8 cellular contexts compared by ENCODE assay signal in the genomic region with DNA sequence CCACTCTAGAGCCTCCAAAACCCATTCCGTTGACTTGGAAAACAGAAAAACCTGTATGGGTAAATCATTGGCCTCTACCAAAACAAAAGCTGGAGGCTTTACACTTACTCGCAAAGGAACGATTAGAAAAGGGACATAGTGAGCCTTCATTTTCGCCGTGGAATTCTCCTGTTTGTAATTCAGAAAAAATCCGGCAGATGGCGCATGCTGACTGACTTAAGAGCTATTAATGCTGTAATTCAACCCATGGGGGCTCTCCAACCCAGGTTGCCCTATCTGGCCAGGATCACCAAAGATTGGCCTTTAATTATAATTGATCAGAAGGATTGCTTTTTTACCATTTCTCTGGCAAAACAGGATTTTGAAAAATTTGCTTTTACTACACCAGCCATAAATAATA.
DNase-seq lines count a peak whose midpoint lies in the region; ATAC-seq, FAIRE-seq and TF ChIP-seq lines count a peak whose summit lies in the region.

No MANE protein-coding gene starts in this region.

- no peak overlapping the region for H3K27ac Mint-ChIP-seq in CD14-positive monocyte

- no peaks in the 10 kb centered on the region for H3K9me2 ChIP-seq in HCT116 (ENCODE audit: insufficient read depth)

- peak; percentile 87 for TF ChIP-seq CTCF in CD14-positive monocyte (IDR thresholded peaks at IDR 0.05)
- TF ChIP-seq CTCF in HCT116 (IDR thresholded peaks at IDR 0.05 in 2 of 3, conservative IDR thresholded peaks at IDR 0.05 in 1 of 3; ENCODE audit: borderline replicate concordance in 1 of 3, insufficient read depth in 1 of 3, low read depth in 2 of 3, low read length in 2 of 3): peak; percentile 27 to 57 (median 43); a peak in 4 of 6 replicates
- TF ChIP-seq CTCF in keratinocyte (optimal IDR thresholded peaks at IDR 0.05 in 1 of 3, IDR thresholded peaks at IDR 0.05 in 1 of 3, conservative IDR thresholded peaks at IDR 0.05 in 1 of 3; ENCODE audit: extremely low read depth in 1 of 3, insufficient read depth in 2 of 3, low read length in 3 of 3): peak; percentile 34 to 49 (median 44)

- H3K9me1 ChIP-seq in keratinocyte (ENCODE audit: control insufficient read depth, extremely low read depth, insufficient read depth, low read length): no peaks in the 10 kb centered on the region

- intact Hi-C loops in CD14-positive monocyte (cut with micrococcal nuclease): loop anchor here in 1 of 2 donors (10.0 kb wide), 1 partner anchor 230 kb away; no protein-coding TSS in a partner anchor
- intact Hi-C loops in HCT116 (cut with micrococcal nuclease): no loop called here

- POLR2A ChIA-PET in HCT116 (lab: Charles Lee): no interaction called here

- FAIRE-seq in keratinocyte (lab: Jason Lieb, UNC): no peak

- H3K4me2 ChIP-seq in HCT116 (ENCODE audit: low read length) (no peak overlapping the region), keratinocyte (ENCODE audit: control insufficient read depth, extremely low read depth, insufficient read depth, low read depth, low read length) (no peak overlapping the region)

- H3K27ac ChIP-seq in HCT116 (ENCODE audit: low read depth, low read length) (no peak overlapping the region), keratinocyte (ENCODE audit: control insufficient read depth, insufficient read depth, low read length) (no peak overlapping the region)

- H3K79me2 ChIP-seq in HCT116 (ENCODE audit: insufficient read depth, low read length) (no peaks in the 10 kb centered on the region), keratinocyte (ENCODE audit: control insufficient read depth, insufficient read depth, low read length) (no peaks in the 10 kb centered on the region)

- H2AFZ ChIP-seq in HCT116 (ENCODE audit: low read depth, low read length, poor library complexity, severe bottlenecking) (no peak overlapping the region), keratinocyte (ENCODE audit: control insufficient read depth, low read length) (no peak overlapping the region)

- no peak overlapping the region for H3K4me3 Mint-ChIP-seq in CD14-positive monocyte

- H4K20me1 ChIP-seq in HCT116 (ENCODE audit: insufficient read depth) (no peaks in the 10 kb centered on the region), keratinocyte (ENCODE audit: control insufficient read depth, extremely low read depth, insufficient read depth, low read length) (no peaks in the 10 kb centered on the region)

- H3K27me3 ChIP-seq in HCT116 (ENCODE audit: insufficient read depth, low read length) (no peaks in the 10 kb centered on the region), adipocyte (replicated peaks; ENCODE audit: control insufficient read depth, insufficient read depth, low read length) (no peaks in the 10 kb centered on the region), keratinocyte (ENCODE audit: control insufficient read depth, extremely low read depth, insufficient read depth, low read length) (no peaks in the 10 kb centered on the region)

- TF ChIP-seq POLR2A in HCT116 (IDR thresholded peaks at IDR 0.05; ENCODE audit: borderline replicate concordance, extremely low read depth, insufficient read depth, insufficient read length): no peak

- peak; percentile 56 for TF ChIP-seq RAD21 in HCT116 (IDR thresholded peaks at IDR 0.05; ENCODE audit: low read depth)

- CTCF ChIA-PET in HCT116 (lab: Charles Lee): no interaction called here

- ATAC-seq in HCT116 (no peak), GM19467 (IDR thresholded peaks at IDR 0.05; ENCODE audit: unreplicated experiment) (no peak), HG02970 (IDR thresholded peaks at IDR 0.05; ENCODE audit: low FRiP score, unreplicated experiment) (no peak)

- peaks cover 0 to 4% of the 10 kb centered on the region in 2 donors for H3K36me3 Mint-ChIP-seq in CD14-positive monocyte

- peaks cover 0 to 2% (median 1%) of the 10 kb centered on the region in 3 donors for H3K27me3 Mint-ChIP-seq in CD14-positive monocyte (ENCODE audit: low read depth in 3 of 3)

- DNase-seq in CD14-positive monocyte (ENCODE audit: low spot score) (no peak), HCT116 (ENCODE audit: low read depth, low spot score) (peak; percentile 12), SK-MEL-5 (ENCODE audit: low read depth, low spot score) (peak; percentile 60), adipocyte (ENCODE audit: low read depth) (peak; percentile 50), keratinocyte (ENCODE audit: low read depth, low spot score) (no peak)
- DNase-seq in stimulated activated CD8-positive, alpha-beta memory T cell treated with anti-CD3 and anti-CD28 coated beads, Interleukin-12 subunit alpha, Interleukin-12 subunit beta, amount 100 ng/mL, for 1 hour (ENCODE audit: low read depth): peak; percentile 29

- BruUV-seq in HCT116 (replicated peaks; lab: Mats Ljungman, UMichigan): no TSS peak

- H3K4me1 ChIP-seq in HCT116 (ENCODE audit: control insufficient read depth in 1 of 2, insufficient read depth in 2 of 2, low read length in 2 of 2) (no peaks in the 10 kb centered on the region), adipocyte (ENCODE audit: control insufficient read depth, insufficient read depth, low read length) (no peaks in the 10 kb centered on the region), keratinocyte (ENCODE audit: control insufficient read depth, extremely low read depth, insufficient read depth, low read length) (no peaks in the 10 kb centered on the region)

- dilution Hi-C loops in keratinocyte (cut with MboI; ENCODE audit: extremely low pct_ligation_motif_present, low sequenced_read_pairs): no loop called here

- H3K36me3 ChIP-seq in HCT116 (ENCODE audit: control insufficient read depth in 1 of 2, insufficient read depth in 2 of 2, low read length in 2 of 2) (no peaks in the 10 kb centered on the region), adipocyte (ENCODE audit: control insufficient read depth, insufficient read depth, low read length, severe bottlenecking) (no peaks in the 10 kb centered on the region), keratinocyte (ENCODE audit: control insufficient read depth in 2 of 2, extremely low read depth in 1 of 2, insufficient read depth in 2 of 2, low read length in 2 of 2) (no peaks in the 10 kb centered on the region)

- H3K9me3 Mint-ChIP-seq in CD14-positive monocyte: peaks cover 19 to 42% (median 32%) of the 10 kb centered on the region in 7 donors

- RAD21 ChIA-PET in HCT116 (lab: Charles Lee; ENCODE audit: low non-redundant PET in 1 of 2, low total read pairs in 2 of 2, uncharacterized antibody in 2 of 2, unreplicated experiment in 2 of 2): no interaction called here

- no peak overlapping the region for H3K4me3 ChIP-seq in HCT116 (replicated peaks in 1 of 2; ENCODE audit: low read depth in 1 of 2, low read length in 2 of 2)
- no peak overlapping the region for H3K4me3 ChIP-seq in adipocyte (ENCODE audit: low read length)
- no peak overlapping the region for H3K4me3 ChIP-seq in keratinocyte (ENCODE audit: control insufficient read depth in 2 of 3, extremely low read depth in 1 of 3, insufficient read depth in 2 of 3, low read depth in 1 of 3, low read length in 3 of 3)

- H3K9me3 ChIP-seq in HCT116 (ENCODE audit: control insufficient read depth in 1 of 2, insufficient read depth in 1 of 2, low read depth in 1 of 2, low read length in 2 of 2): peaks cover 3 to 9% of the 10 kb centered on the region in 2 experiments; a peak in 2 of 4 replicates
- peaks cover 85% of the 10 kb centered on the region for H3K9me3 ChIP-seq in adipocyte (ENCODE audit: control insufficient read depth, low read length)
- peaks cover 5% of the 10 kb centered on the region for H3K9me3 ChIP-seq in keratinocyte (ENCODE audit: control insufficient read depth, low read depth, low read length)

- peaks cover 12% of the 10 kb centered on the region for H3K4me1 Mint-ChIP-seq in CD14-positive monocyte

- in situ Hi-C loops in SK-MEL-5 (cut with HindIII; ENCODE audit: low pct_unique_long_range_greater_than_20kb, low sequenced_read_pairs): no loop called here

- no peak overlapping the region for H3K9ac ChIP-seq in HCT116 (ENCODE audit: low read length)
- no peak overlapping the region for H3K9ac ChIP-seq in adipocyte (ENCODE audit: low read length)
- no peak overlapping the region for H3K9ac ChIP-seq in keratinocyte (ENCODE audit: control insufficient read depth, extremely low read depth, insufficient read depth, low read length)

TF ChIP-seq in HCT116, 20 proteins besides CTCF, POLR2A, EP300 and RAD21:
- TF ChIP-seq SP1 (IDR thresholded peaks at IDR 0.05; ENCODE audit: low read depth) (no peak), EGR1 (IDR thresholded peaks at IDR 0.05; ENCODE audit: low read depth) (no peak), ELF1 (IDR thresholded peaks at IDR 0.05; ENCODE audit: borderline replicate concordance, low read depth) (no peak), ZNF274 (IDR thresholded peaks at IDR 0.05; ENCODE audit: low read depth, low read length) (no peak)
- TF ChIP-seq, protein P1, sequence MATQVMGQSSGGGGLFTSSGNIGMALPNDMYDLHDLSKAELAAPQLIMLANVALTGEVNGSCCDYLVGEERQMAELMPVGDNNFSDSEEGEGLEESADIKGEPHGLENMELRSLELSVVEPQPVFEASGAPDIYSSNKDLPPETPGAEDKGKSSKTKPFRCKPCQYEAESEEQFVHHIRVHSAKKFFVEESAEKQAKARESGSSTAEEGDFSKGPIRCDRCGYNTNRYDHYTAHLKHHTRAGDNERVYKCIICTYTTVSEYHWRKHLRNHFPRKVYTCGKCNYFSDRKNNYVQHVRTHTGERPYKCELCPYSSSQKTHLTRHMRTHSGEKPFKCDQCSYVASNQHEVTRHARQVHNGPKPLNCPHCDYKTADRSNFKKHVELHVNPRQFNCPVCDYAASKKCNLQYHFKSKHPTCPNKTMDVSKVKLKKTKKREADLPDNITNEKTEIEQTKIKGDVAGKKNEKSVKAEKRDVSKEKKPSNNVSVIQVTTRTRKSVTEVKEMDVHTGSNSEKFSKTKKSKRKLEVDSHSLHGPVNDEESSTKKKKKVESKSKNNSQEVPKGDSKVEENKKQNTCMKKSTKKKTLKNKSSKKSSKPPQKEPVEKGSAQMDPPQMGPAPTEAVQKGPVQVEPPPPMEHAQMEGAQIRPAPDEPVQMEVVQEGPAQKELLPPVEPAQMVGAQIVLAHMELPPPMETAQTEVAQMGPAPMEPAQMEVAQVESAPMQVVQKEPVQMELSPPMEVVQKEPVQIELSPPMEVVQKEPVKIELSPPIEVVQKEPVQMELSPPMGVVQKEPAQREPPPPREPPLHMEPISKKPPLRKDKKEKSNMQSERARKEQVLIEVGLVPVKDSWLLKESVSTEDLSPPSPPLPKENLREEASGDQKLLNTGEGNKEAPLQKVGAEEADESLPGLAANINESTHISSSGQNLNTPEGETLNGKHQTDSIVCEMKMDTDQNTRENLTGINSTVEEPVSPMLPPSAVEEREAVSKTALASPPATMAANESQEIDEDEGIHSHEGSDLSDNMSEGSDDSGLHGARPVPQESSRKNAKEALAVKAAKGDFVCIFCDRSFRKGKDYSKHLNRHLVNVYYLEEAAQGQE (IDR thresholded peaks at IDR 0.05; ENCODE audit: low read depth): no peak
- TF ChIP-seq, protein P2, sequence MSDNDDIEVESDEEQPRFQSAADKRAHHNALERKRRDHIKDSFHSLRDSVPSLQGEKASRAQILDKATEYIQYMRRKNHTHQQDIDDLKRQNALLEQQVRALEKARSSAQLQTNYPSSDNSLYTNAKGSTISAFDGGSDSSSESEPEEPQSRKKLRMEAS (IDR thresholded peaks at IDR 0.05): no peak
TF ChIP-seq in HCT116: peak in this region for 0.

Comparison
In these comparisons a context has a peak if more than half of its experiments do, and no peak if none do; other contexts are left out.
1. DNase-seq: peak in HCT116 (single experiment), SK-MEL-5 (single experiment), adipocyte (single experiment) and stimulated activated CD8-positive, alpha-beta memory T cell treated with anti-CD3 and anti-CD28 coated beads, Interleukin-12 subunit alpha, Interleukin-12 subunit beta, amount 100 ng/mL, for 1 hour (single experiment); none in CD14-positive monocyte (single experiment) and keratinocyte (single experiment).
2. Peak in every context shown above with its lines, with median percentiles within 50 percentile points of each other: CTCF ChIP-seq.